1 cellular context compared by ENCODE assay signal in genomic region chr11:64284962-64285884, GRCh38.
TF ChIP-seq lines count a peak whose summit lies in the region.

TSS of gene GPR137 (plus strand) at chr11:64285848. CDS start at chr11:64286525, 677 bp downstream.

TF ChIP-seq in GM12878, 131 proteins besides CTCF, POLR2A, EP300 and RAD21 (continued from another document):
- TF ChIP-seq ZNF687 (IDR thresholded peaks at IDR 0.05), result peak; percentile 41; the same call in 1 of the 2 replicates
- TF ChIP-seq EZH2 (IDR thresholded peaks at IDR 0.05; ENCODE audit: borderline replicate concordance, control insufficient read depth, low read depth, low read length), result no peak
- TF ChIP-seq ZNF24 (IDR thresholded peaks at IDR 0.05), result peak; percentile 90
- peak; percentile 96 for TF ChIP-seq DPF2 (IDR thresholded peaks at IDR 0.05)
- peak; percentile 74 for TF ChIP-seq RELA (IDR thresholded peaks at IDR 0.05; ENCODE audit: borderline replicate concordance, partially characterized antibody)
- peak; percentile 76 for TF ChIP-seq LARP7 (IDR thresholded peaks at IDR 0.05)
- no peak for TF ChIP-seq ZNF592 (IDR thresholded peaks at IDR 0.05)
- TF ChIP-seq ATF7 (IDR thresholded peaks at IDR 0.05; ENCODE audit: low read depth), result 0 out of 2 replicates have a peak, but pooled peaks have one; percentile 2
- TF ChIP-seq NR2F1 (conservative IDR thresholded peaks at IDR 0.05), result peak; percentile 75
- no peak for TF ChIP-seq CUX1 (IDR thresholded peaks at IDR 0.05; ENCODE audit: insufficient replicate concordance, low read depth, low read length)
- TF ChIP-seq SPI1 (IDR thresholded peaks at IDR 0.05; ENCODE audit: borderline replicate concordance, insufficient read depth, low read depth, low read length), result no peak
- peak; percentile 69 to 99 for TF ChIP-seq EGR1 (IDR thresholded peaks at IDR 0.05; ENCODE audit: borderline replicate concordance in 1 of 2, low read depth in 2 of 2, low read length in 2 of 2)
- no peak for TF ChIP-seq USF2 (IDR thresholded peaks at IDR 0.05; ENCODE audit: borderline replicate concordance, low read depth, low read length)
- TF ChIP-seq MXI1 (IDR thresholded peaks at IDR 0.05; ENCODE audit: low read depth, low read length), result peak; percentile 65; the same call in 1 of the 2 replicates
- no peak for TF ChIP-seq MAX (IDR thresholded peaks at IDR 0.05; ENCODE audit: low read depth, low read length)
- TF ChIP-seq ASH2L (IDR thresholded peaks at IDR 0.05; ENCODE audit: borderline replicate concordance, low read depth), result no peak
- TF ChIP-seq POLR2AphosphoS2 (IDR thresholded peaks at IDR 0.05; ENCODE audit: low read depth, low read length), result peak; percentile 8; the same call in 1 of the 2 replicates
- peak; percentile 37; the same call in 1 of the 2 replicates for TF ChIP-seq POLR2AphosphoS5 (IDR thresholded peaks at IDR 0.05; ENCODE audit: low read length)
- peak; percentile 61; the same call in 1 of the 2 replicates for TF ChIP-seq HCFC1 (IDR thresholded peaks at IDR 0.05; ENCODE audit: low read length)
- no peak for TF ChIP-seq CBFB (IDR thresholded peaks at IDR 0.05; ENCODE audit: low read depth)
- TF ChIP-seq YY1 (IDR thresholded peaks at IDR 0.05; ENCODE audit: low read depth, low read length), result peak; percentile 98
- 0 out of 2 replicates have a peak, but pooled peaks have one; percentile 13 for TF ChIP-seq TCF12 (IDR thresholded peaks at IDR 0.05; ENCODE audit: low read depth, low read length)
- TF ChIP-seq SIX5 (IDR thresholded peaks at IDR 0.05; ENCODE audit: low read depth, low read length, severe bottlenecking), result peak; percentile 73
- TF ChIP-seq ZNF207 (IDR thresholded peaks at IDR 0.05; ENCODE audit: borderline replicate concordance), result peak; percentile 15; the same call in 1 of the 2 replicates
- no peak for TF ChIP-seq POU2F2 (IDR thresholded peaks at IDR 0.05; ENCODE audit: borderline replicate concordance, low read depth, low read length)
- TF ChIP-seq FOXM1 (IDR thresholded peaks at IDR 0.05; ENCODE audit: low read depth, low read length), result no peak
- TF ChIP-seq SMAD1 (IDR thresholded peaks at IDR 0.05; ENCODE audit: low read depth, partially characterized antibody), result peak; percentile 41
- TF ChIP-seq SP1 (IDR thresholded peaks at IDR 0.05; ENCODE audit: low read depth, low read length), result no peak
- no peak for TF ChIP-seq IRF4 (IDR thresholded peaks at IDR 0.05; ENCODE audit: low read depth, low read length)
- TF ChIP-seq BACH1 (IDR thresholded peaks at IDR 0.05; ENCODE audit: borderline replicate concordance), result 0 out of 2 replicates have a peak, but pooled peaks have one; percentile 65
- TF ChIP-seq PAX5 (IDR thresholded peaks at IDR 0.05; ENCODE audit: borderline replicate concordance, low read depth, low read length), result 0 out of 2 replicates have a peak, but pooled peaks have one; percentile 17
- no peak for TF ChIP-seq ATF3 (IDR thresholded peaks at IDR 0.05; ENCODE audit: borderline replicate concordance, extremely low read depth, low read depth, low read length)
